Comparison of ENCODE assay signal across 21 cellular contexts in genomic region chr18:58269931-58270330, GRCh38.
DNase-seq lines count a peak whose midpoint lies in the region; ATAC-seq, FAIRE-seq and TF ChIP-seq lines count a peak whose summit lies in the region.
"Had no signal": no experiment of that assay in that cellular context is flagged by ENCODE, and none has a peak within 500 bp of the region (broad histone marks: within the 10 kb centered on the region; RNA-seq: fewer than 3 reads in every experiment).

No MANE protein-coding gene starts in this region.

- no peak overlapping the region for H3K9ac ChIP-seq in GM23248

- H3K79me2 ChIP-seq in GM23248 (ENCODE audit: insufficient read depth), result no peaks in the 10 kb centered on the region

- no peaks in the 10 kb centered on the region for H3K27me3 Mint-ChIP-seq in MCF 10A (ENCODE audit: insufficient read depth, unreplicated experiment)
- H3K27me3 Mint-ChIP-seq: brain had no signal

- in situ Hi-C loops in GM23248 (cut with MboI), result no loop called here

- no TSS peak for BruUV-seq in MCF 10A (replicated peaks; lab: Mats Ljungman, UMichigan)

- POLR2A ChIA-PET in MCF 10A (lab: Yijun Ruan, JAX), result interaction anchor here (1.0 to 8.7 kb wide), 7 partner anchors 9 to 48 kb away, joined by 3 to 71 read pairs (median 3); no protein-coding TSS in a partner anchor

- no peak for FAIRE-seq in urothelium cell line (lab: Jason Lieb, UNC)
- FAIRE-seq: GM12878 had no signal

- H3K36me3 Mint-ChIP-seq in MCF 10A (ENCODE audit: insufficient read depth, unreplicated experiment), result peaks cover 18% of the 10 kb centered on the region
- H3K36me3 Mint-ChIP-seq: CD8-positive, alpha-beta T cell; natural killer cell had no signal

- intact Hi-C loops in heart right ventricle (cut with DNase I) (no loop called here), cardiac septum (cut with DNase I) (no loop called here), MCF 10A (cut with micrococcal nuclease) (loop anchor here (2.0 kb wide), 1 partner anchor 45 kb away; no protein-coding TSS in a partner anchor)

- H3K27me3 ChIP-seq in heart right ventricle (no peaks in the 10 kb centered on the region), lung (ENCODE audit: control insufficient read depth, insufficient read depth) (no peaks in the 10 kb centered on the region), GM23248 (replicated peaks; ENCODE audit: insufficient read depth) (no peaks in the 10 kb centered on the region)

- no peak overlapping the region for H2AFZ ChIP-seq in GM23248

- H3K9me3 Mint-ChIP-seq in MCF 10A (ENCODE audit: unreplicated experiment), result no peaks in the 10 kb centered on the region
- H3K9me3 Mint-ChIP-seq: brain; CD8-positive, alpha-beta T cell; natural killer cell had no signal

- H3K4me1 ChIP-seq in heart right ventricle, result peaks cover 0 to 80% (median 22%) of the 10 kb centered on the region in 9 donors
- H3K4me1 ChIP-seq in lung (ENCODE audit: control insufficient read depth in 2 of 2, insufficient read depth in 2 of 2, low read length in 2 of 2), result peaks cover 15 to 27% of the 10 kb centered on the region in 2 donors
- H3K4me1 ChIP-seq in GM23248 (ENCODE audit: insufficient read depth), result peaks cover 35% of the 10 kb centered on the region

- peak overlapping the region; percentile 21 for H3K4me3 Mint-ChIP-seq in MCF 10A (ENCODE audit: unreplicated experiment)
- H3K4me3 Mint-ChIP-seq: CD8-positive, alpha-beta T cell; natural killer cell had no signal

- peak overlapping the region in 6 of 10 donors; percentile 0 to 68 (median 16) for H3K27ac ChIP-seq in heart right ventricle
- peak overlapping the region in 1 of 2 donors; percentile 93 for H3K27ac ChIP-seq in lung (ENCODE audit: low read depth in 1 of 2, low read length in 1 of 2)
- no peak overlapping the region for H3K27ac ChIP-seq in GM23248
- H3K27ac ChIP-seq: thoracic aorta had no signal

- no peaks in the 10 kb centered on the region for H4K20me1 ChIP-seq in GM23248 (ENCODE audit: insufficient read depth)

- H3K4me3 ChIP-seq in heart right ventricle (no peak overlapping the region), lung (no peak overlapping the region), GM23248 (no peak overlapping the region)
- H3K4me3 ChIP-seq: GM12878, thoracic aorta had no signal

- H3F3A ChIP-seq in GM23248 (ENCODE audit: insufficient read depth), result peaks cover 37% of the 10 kb centered on the region

- no peak overlapping the region for H3K4me2 ChIP-seq in GM23248 (ENCODE audit: unreplicated experiment)

- peaks cover 41% of the 10 kb centered on the region for H3K4me1 Mint-ChIP-seq in MCF 10A (ENCODE audit: insufficient read depth, unreplicated experiment)

- TF ChIP-seq CTCF in heart right ventricle (IDR thresholded peaks at IDR 0.05) (no peak), MCF 10A (IDR thresholded peaks at IDR 0.05; ENCODE audit: unreplicated experiment) (no peak), lung (IDR thresholded peaks at IDR 0.05; ENCODE audit: control extremely low read depth, extremely low read depth) (no peak)

- ATAC-seq in heart right ventricle (no peak), lung (ENCODE audit: insufficient read depth, low FRiP score) (peak; percentile 50), HG03521 (IDR thresholded peaks at IDR 0.05; ENCODE audit: unreplicated experiment) (no peak)
- ATAC-seq: CD8-positive, alpha-beta T cell; GM12878; natural killer cell had no signal

- H3K36me3 ChIP-seq in heart right ventricle (no peaks in the 10 kb centered on the region), lung (ENCODE audit: control insufficient read depth in 2 of 2, insufficient read depth in 2 of 2, low read length in 2 of 2) (no peaks in the 10 kb centered on the region), GM23248 (ENCODE audit: low read depth) (no peaks in the 10 kb centered on the region)
- H3K36me3 ChIP-seq: thoracic aorta had no signal

- H3K27ac Mint-ChIP-seq in MCF 10A (ENCODE audit: low read depth, unreplicated experiment), result peak overlapping the region; percentile 69
- H3K27ac Mint-ChIP-seq: CD8-positive, alpha-beta T cell; natural killer cell had no signal

- DNase-seq in heart right ventricle (no peak), cardiac septum (ENCODE audit: low spot score) (no peak), MCF 10A (ENCODE audit: unreplicated experiment) (no peak), lung (ENCODE audit: low spot score) (peak; percentile 68), urothelium cell line (ENCODE audit: low spot score) (peak; percentile 12), GM23248 (no peak), activated T-cell treated with anti-CD3 and anti-CD28 coated beads for 4 hours (no peak)
- DNase-seq: activated CD8-positive, alpha-beta memory T cell treated with anti-CD3 and anti-CD28 coated beads, Interleukin-2, amount 50 U/mL, for 4 hours; activated naive CD4-positive, alpha-beta T cell treated with Interleukin-2 at 50 U/mL for 16 hours; CD8-positive, alpha-beta T cell; effector CD4-positive, alpha-beta T cell; GOT3; hypothalamus; natural killer cell; NCI-H2171 treated with DMSO at 0.1 percent for 48 hours; NK-92 treated with Interleukin-12 subunit alpha and Interleukin-12 subunit beta, amount 100 ng/mL, for 24 hours; T1000 had no signal

- CTCF ChIA-PET in MCF 10A (lab: Yijun Ruan, JAX), result interaction anchor here (1.0 to 1.8 kb wide), 2 partner anchors 52 to 148 kb away, joined by 4 to 5 read pairs; no protein-coding TSS in a partner anchor

- H3K9me2 ChIP-seq in GM23248 (ENCODE audit: insufficient read depth), result no peaks in the 10 kb centered on the region

- 79 to 83% methylated on average over 5 of the region's 5 CpGs for WGBS in heart right ventricle, 2 donors
- WGBS in lung, 2 donors, result 69 to 82% methylated on average over 5 of the region's 5 CpGs
- WGBS in GM23248 (ENCODE audit: low coverage in 1 of 2, low lambda C conversion rate in 2 of 2, missing lambda C conversion rate in 2 of 2), 2 experiments, result 82 to 84% methylated on average over 5 of the region's 5 CpGs

- H3K9me3 ChIP-seq in heart right ventricle, result no peaks in the 10 kb centered on the region
- H3K9me3 ChIP-seq in lung (ENCODE audit: control insufficient read depth in 2 of 2, insufficient read depth in 1 of 2, low read length in 1 of 2), result no peaks in the 10 kb centered on the region
- H3K9me3 ChIP-seq in GM23248 (ENCODE audit: low read depth), result no peaks in the 10 kb centered on the region
- H3K9me3 ChIP-seq: thoracic aorta had no signal

Comparison
In these comparisons a context has a peak if more than half of its experiments do, and no peak if none do; other contexts are left out.
1. DNase-seq: peak in lung (single experiment) and urothelium cell line (single experiment); none in heart right ventricle (0 of 2), cardiac septum (single experiment), MCF 10A (single experiment), GM23248 (single experiment) and activated T-cell treated with anti-CD3 and anti-CD28 coated beads for 4 hours (single experiment).